9 cellular contexts compared by ENCODE assay signal in genomic region chr10:103692421-103693069, GRCh38.
DNase-seq lines count a peak whose midpoint lies in the region; ATAC-seq and TF ChIP-seq lines count a peak whose summit lies in the region.
"Had no signal": no experiment of that assay in that cellular context is flagged by ENCODE, and none has a peak within 500 bp of the region (broad histone marks: within the 10 kb centered on the region; RNA-seq: fewer than 3 reads in every experiment).

No MANE protein-coding gene starts in this region.

- no peaks in the 10 kb centered on the region for H4K20me1 ChIP-seq in MM.1S (ENCODE audit: insufficient read depth, low read length)

- peak; percentile 48 for ATAC-seq in GM21825 (IDR thresholded peaks at IDR 0.05; ENCODE audit: unreplicated experiment)

- H3K27ac ChIP-seq in MM.1S (ENCODE audit: low read length) (peak overlapping the region; percentile 26; the same call in 1 of the 2 replicates), ectodermal cell (ENCODE audit: insufficient read depth, low read depth, low read length, poor library complexity, severe bottlenecking) (no peak overlapping the region), spleen (peak overlapping the region in 3 of 8 donors; percentile 27 to 65 (median 35))
- H3K27ac ChIP-seq: 22Rv1 had no signal

- H3K36me3 ChIP-seq in MM.1S (replicated peaks; ENCODE audit: insufficient read depth, low read length) (no peaks in the 10 kb centered on the region), ectodermal cell (ENCODE audit: control insufficient read depth, insufficient read depth, low read length) (no peaks in the 10 kb centered on the region), spleen (no peaks in the 10 kb centered on the region)

- TF ChIP-seq CTCF in MM.1S (IDR thresholded peaks at IDR 0.05; ENCODE audit: low read length), result no peak
- no peak for TF ChIP-seq CTCF in spleen (IDR thresholded peaks at IDR 0.05 in 8 of 11, conservative IDR thresholded peaks at IDR 0.05 in 3 of 11)

- H3K4me1 ChIP-seq in MM.1S (ENCODE audit: low read length), result peaks cover 25% of the 10 kb centered on the region
- peaks cover 5% of the 10 kb centered on the region for H3K4me1 ChIP-seq in ectodermal cell (ENCODE audit: control insufficient read depth, insufficient read depth, low read length)
- H3K4me1 ChIP-seq in spleen, result peaks cover 15 to 64% (median 46%) of the 10 kb centered on the region in 6 donors

- H3K9ac ChIP-seq in MM.1S (ENCODE audit: low read length), result peak overlapping the region; percentile 68

- no peaks in the 10 kb centered on the region for H3K27me3 ChIP-seq in MM.1S (replicated peaks; ENCODE audit: insufficient read depth, low read length)
- peaks cover 52% of the 10 kb centered on the region for H3K27me3 ChIP-seq in ectodermal cell (ENCODE audit: control insufficient read depth, insufficient read depth, low read length, poor library complexity, severe bottlenecking)
- peaks cover 0 to 30% (median 0%) of the 10 kb centered on the region in 7 donors for H3K27me3 ChIP-seq in spleen (replicated peaks in 1 of 7)

- no peak for TF ChIP-seq POLR2A in spleen (IDR thresholded peaks at IDR 0.05)

- H3K4me2 ChIP-seq in MM.1S (ENCODE audit: low read depth, low read length), result peak overlapping the region; percentile 96

- WGBS in ectodermal cell, 2 experiments, result 0 to 1% methylated on average over 43 of the region's 43 CpGs
- 12 to 22% (median 19%) methylated on average over 21 to 43 of the region's 43 CpGs for WGBS in spleen, 5 donors

- intact Hi-C loops in spleen (cut with DNase I; ENCODE audit: low total_unique reads), result no loop called here

- H3K79me2 ChIP-seq in MM.1S (ENCODE audit: low read length), result peaks cover 36% of the 10 kb centered on the region

- no peaks in the 10 kb centered on the region for H3K9me2 ChIP-seq in MM.1S (replicated peaks; ENCODE audit: insufficient read depth, low read length)

- no peaks in the 10 kb centered on the region for H3F3A ChIP-seq in MM.1S (ENCODE audit: insufficient read depth, low read length)

- H3K4me3 ChIP-seq in MM.1S (ENCODE audit: low read length) (peak overlapping the region; percentile 86), ectodermal cell (ENCODE audit: insufficient read depth, low read depth, low read length) (peak overlapping the region; percentile 44), spleen (peak overlapping the region; percentile 16 to 73 (median 43))

- peak overlapping the region; percentile 80 for H2AFZ ChIP-seq in MM.1S (ENCODE audit: low read length)

- H3K9me3 ChIP-seq in MM.1S (replicated peaks; ENCODE audit: insufficient read depth, low read length) (no peaks in the 10 kb centered on the region), ectodermal cell (ENCODE audit: control insufficient read depth, low read length) (no peaks in the 10 kb centered on the region), spleen (no peaks in the 10 kb centered on the region)

- DNase-seq in NCI-H1417 (lab: John Stamatoyannopoulos, UW) (peak in 2 of 3 experiments; percentile 23 to 31), NCI-H1417 treated with DMSO at 0.1 percent for 48 hours (lab: John Stamatoyannopoulos, UW) (no peak), MM.1S (peak; percentile 76), spleen (no peak), NK-92 (lab: John Stamatoyannopoulos, UW; ENCODE audit: unreplicated experiment) (no peak)
- no peak for DNase-seq in activated CD4-positive, CD25-positive, alpha-beta regulatory T cell treated with anti-CD3 and anti-CD28 coated beads, Interleukin-2, amount 50 U/mL, for 72 hours

Comparison
In these comparisons a context has a peak if more than half of its experiments do, and no peak if none do; other contexts are left out.
1. DNase-seq: peak in NCI-H1417 (2 of 3) and MM.1S (single experiment); none in NCI-H1417 treated with DMSO at 0.1 percent for 48 hours (single experiment), spleen (single experiment), NK-92 (single experiment) and activated CD4-positive, CD25-positive, alpha-beta regulatory T cell treated with anti-CD3 and anti-CD28 coated beads, Interleukin-2, amount 50 U/mL, for 72 hours (single experiment).
2. Peak in every context shown above with its lines, with median percentiles within 50 percentile points of each other: H3K4me3 ChIP-seq.